Comparison of ENCODE assay signal across 1 cellular context in the genomic region with DNA sequence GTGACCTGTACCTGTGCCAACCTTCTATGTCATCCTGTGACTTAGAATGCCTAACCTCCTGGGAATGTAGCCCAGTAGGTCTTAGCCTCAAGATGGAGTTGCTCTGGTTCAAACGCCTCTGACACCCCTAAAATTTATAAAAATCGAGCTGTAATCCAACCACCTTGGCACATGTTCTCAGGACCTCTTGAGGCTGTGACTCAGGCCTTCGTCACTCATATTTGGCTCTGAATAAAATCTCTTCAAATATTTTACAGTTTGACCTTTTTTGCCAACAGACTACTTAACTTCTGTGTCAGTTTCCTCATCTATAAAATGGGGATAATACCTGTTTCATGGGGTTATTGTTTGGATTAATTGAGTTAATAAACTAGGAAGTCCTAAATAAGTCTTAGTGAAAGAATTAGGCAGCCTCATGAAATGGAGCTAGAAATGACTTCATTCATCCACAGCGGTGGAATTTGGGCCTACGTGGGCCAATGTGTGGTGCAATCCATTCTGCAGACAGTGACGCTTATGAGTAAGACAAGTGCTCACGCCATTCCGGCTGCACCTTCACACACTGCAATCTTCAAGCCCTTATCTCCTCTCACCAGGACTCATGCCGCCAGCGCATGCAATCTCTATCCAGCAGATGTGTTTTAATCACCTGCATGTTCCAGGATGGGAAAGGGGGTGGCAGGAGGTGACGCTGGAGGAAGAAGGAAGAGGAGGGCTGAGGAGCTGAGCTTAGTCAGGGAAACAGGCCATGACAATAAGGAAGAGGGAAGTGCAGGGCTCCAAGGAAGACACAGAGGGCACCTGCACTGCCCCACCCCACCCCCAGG.
TF ChIP-seq lines count a peak whose summit lies in the region.

No MANE protein-coding gene starts in this region.

TF ChIP-seq in K562, 482 proteins besides CTCF, POLR2A, EP300 and RAD21 (continued from another document and continues in another):
- peak; percentile 79 for TF ChIP-seq EP400 (IDR thresholded peaks at IDR 0.05)
- TF ChIP-seq, protein P1, sequence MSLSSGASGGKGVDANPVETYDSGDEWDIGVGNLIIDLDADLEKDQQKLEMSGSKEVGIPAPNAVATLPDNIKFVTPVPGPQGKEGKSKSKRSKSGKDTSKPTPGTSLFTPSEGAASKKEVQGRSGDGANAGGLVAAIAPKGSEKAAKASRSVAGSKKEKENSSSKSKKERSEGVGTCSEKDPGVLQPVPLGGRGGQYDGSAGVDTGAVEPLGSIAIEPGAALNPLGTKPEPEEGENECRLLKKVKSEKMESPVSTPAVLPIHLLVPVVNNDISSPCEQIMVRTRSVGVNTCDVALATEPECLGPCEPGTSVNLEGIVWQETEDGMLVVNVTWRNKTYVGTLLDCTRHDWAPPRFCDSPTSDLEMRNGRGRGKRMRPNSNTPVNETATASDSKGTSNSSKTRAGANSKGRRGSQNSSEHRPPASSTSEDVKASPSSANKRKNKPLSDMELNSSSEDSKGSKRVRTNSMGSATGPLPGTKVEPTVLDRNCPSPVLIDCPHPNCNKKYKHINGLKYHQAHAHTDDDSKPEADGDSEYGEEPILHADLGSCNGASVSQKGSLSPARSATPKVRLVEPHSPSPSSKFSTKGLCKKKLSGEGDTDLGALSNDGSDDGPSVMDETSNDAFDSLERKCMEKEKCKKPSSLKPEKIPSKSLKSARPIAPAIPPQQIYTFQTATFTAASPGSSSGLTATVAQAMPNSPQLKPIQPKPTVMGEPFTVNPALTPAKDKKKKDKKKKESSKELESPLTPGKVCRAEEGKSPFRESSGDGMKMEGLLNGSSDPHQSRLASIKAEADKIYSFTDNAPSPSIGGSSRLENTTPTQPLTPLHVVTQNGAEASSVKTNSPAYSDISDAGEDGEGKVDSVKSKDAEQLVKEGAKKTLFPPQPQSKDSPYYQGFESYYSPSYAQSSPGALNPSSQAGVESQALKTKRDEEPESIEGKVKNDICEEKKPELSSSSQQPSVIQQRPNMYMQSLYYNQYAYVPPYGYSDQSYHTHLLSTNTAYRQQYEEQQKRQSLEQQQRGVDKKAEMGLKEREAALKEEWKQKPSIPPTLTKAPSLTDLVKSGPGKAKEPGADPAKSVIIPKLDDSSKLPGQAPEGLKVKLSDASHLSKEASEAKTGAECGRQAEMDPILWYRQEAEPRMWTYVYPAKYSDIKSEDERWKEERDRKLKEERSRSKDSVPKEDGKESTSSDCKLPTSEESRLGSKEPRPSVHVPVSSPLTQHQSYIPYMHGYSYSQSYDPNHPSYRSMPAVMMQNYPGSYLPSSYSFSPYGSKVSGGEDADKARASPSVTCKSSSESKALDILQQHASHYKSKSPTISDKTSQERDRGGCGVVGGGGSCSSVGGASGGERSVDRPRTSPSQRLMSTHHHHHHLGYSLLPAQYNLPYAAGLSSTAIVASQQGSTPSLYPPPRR (CRISPR knock-in tag; IDR thresholded peaks at IDR 0.05; ENCODE audit: borderline replicate concordance) = peak; percentile 85; the same call in 1 of the 2 replicates
- TF ChIP-seq ZNF699 (CRISPR knock-in tag; IDR thresholded peaks at IDR 0.05; ENCODE audit: insufficient replicate concordance) = peak; percentile 48
- TF ChIP-seq DACH1 (IDR thresholded peaks at IDR 0.05; ENCODE audit: partially characterized antibody) = peak; percentile 64
- peak; percentile 90 for TF ChIP-seq ELF4 (CRISPR knock-in tag; IDR thresholded peaks at IDR 0.05)
- TF ChIP-seq U2AF2 (optimal IDR thresholded peaks at IDR 0.05; ENCODE audit: low read depth, low read length) = no peak
- TF ChIP-seq CBFB (CRISPR knock-in tag; IDR thresholded peaks at IDR 0.05) = no peak
- TF ChIP-seq ZNF143 (CRISPR knock-in tag; IDR thresholded peaks at IDR 0.05) = no peak
- TF ChIP-seq, protein P2, sequence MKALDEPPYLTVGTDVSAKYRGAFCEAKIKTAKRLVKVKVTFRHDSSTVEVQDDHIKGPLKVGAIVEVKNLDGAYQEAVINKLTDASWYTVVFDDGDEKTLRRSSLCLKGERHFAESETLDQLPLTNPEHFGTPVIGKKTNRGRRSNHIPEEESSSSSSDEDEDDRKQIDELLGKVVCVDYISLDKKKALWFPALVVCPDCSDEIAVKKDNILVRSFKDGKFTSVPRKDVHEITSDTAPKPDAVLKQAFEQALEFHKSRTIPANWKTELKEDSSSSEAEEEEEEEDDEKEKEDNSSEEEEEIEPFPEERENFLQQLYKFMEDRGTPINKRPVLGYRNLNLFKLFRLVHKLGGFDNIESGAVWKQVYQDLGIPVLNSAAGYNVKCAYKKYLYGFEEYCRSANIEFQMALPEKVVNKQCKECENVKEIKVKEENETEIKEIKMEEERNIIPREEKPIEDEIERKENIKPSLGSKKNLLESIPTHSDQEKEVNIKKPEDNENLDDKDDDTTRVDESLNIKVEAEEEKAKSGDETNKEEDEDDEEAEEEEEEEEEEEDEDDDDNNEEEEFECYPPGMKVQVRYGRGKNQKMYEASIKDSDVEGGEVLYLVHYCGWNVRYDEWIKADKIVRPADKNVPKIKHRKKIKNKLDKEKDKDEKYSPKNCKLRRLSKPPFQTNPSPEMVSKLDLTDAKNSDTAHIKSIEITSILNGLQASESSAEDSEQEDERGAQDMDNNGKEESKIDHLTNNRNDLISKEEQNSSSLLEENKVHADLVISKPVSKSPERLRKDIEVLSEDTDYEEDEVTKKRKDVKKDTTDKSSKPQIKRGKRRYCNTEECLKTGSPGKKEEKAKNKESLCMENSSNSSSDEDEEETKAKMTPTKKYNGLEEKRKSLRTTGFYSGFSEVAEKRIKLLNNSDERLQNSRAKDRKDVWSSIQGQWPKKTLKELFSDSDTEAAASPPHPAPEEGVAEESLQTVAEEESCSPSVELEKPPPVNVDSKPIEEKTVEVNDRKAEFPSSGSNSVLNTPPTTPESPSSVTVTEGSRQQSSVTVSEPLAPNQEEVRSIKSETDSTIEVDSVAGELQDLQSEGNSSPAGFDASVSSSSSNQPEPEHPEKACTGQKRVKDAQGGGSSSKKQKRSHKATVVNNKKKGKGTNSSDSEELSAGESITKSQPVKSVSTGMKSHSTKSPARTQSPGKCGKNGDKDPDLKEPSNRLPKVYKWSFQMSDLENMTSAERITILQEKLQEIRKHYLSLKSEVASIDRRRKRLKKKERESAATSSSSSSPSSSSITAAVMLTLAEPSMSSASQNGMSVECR (CRISPR knock-in tag; IDR thresholded peaks at IDR 0.05) = no peak
- no peak for TF ChIP-seq ZNF3 (CRISPR knock-in tag; IDR thresholded peaks at IDR 0.05)
- TF ChIP-seq ARNT (IDR thresholded peaks at IDR 0.05) = peak; percentile 93 to 97
- peak; percentile 95 for TF ChIP-seq FOSL1 (tag; conservative IDR thresholded peaks at IDR 0.05)
- TF ChIP-seq, protein P3, sequence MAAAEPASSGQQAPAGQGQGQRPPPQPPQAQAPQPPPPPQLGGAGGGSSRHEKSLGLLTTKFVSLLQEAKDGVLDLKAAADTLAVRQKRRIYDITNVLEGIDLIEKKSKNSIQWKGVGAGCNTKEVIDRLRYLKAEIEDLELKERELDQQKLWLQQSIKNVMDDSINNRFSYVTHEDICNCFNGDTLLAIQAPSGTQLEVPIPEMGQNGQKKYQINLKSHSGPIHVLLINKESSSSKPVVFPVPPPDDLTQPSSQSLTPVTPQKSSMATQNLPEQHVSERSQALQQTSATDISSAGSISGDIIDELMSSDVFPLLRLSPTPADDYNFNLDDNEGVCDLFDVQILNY (CRISPR knock-in tag; IDR thresholded peaks at IDR 0.05) = no peak
- TF ChIP-seq POLR2G (IDR thresholded peaks at IDR 0.05; ENCODE audit: low read depth, low read length) = no peak
- TF ChIP-seq ZNF165 (CRISPR knock-in tag; IDR thresholded peaks at IDR 0.05; ENCODE audit: borderline replicate concordance) = peak; percentile 91; the same call in 1 of the 2 replicates
- peak; percentile 94 to 95 for TF ChIP-seq TEAD1 (CRISPR knock-in tag; IDR thresholded peaks at IDR 0.05)
- peak; percentile 52; the same call in 1 of the 2 replicates for TF ChIP-seq NFE2 (IDR thresholded peaks at IDR 0.05; ENCODE audit: low read depth)
- TF ChIP-seq, protein P4, sequence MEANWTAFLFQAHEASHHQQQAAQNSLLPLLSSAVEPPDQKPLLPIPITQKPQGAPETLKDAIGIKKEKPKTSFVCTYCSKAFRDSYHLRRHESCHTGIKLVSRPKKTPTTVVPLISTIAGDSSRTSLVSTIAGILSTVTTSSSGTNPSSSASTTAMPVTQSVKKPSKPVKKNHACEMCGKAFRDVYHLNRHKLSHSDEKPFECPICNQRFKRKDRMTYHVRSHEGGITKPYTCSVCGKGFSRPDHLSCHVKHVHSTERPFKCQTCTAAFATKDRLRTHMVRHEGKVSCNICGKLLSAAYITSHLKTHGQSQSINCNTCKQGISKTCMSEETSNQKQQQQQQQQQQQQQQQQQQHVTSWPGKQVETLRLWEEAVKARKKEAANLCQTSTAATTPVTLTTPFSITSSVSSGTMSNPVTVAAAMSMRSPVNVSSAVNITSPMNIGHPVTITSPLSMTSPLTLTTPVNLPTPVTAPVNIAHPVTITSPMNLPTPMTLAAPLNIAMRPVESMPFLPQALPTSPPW (CRISPR knock-in tag; IDR thresholded peaks at IDR 0.05) = peak; percentile 88
- TF ChIP-seq, protein P5, sequence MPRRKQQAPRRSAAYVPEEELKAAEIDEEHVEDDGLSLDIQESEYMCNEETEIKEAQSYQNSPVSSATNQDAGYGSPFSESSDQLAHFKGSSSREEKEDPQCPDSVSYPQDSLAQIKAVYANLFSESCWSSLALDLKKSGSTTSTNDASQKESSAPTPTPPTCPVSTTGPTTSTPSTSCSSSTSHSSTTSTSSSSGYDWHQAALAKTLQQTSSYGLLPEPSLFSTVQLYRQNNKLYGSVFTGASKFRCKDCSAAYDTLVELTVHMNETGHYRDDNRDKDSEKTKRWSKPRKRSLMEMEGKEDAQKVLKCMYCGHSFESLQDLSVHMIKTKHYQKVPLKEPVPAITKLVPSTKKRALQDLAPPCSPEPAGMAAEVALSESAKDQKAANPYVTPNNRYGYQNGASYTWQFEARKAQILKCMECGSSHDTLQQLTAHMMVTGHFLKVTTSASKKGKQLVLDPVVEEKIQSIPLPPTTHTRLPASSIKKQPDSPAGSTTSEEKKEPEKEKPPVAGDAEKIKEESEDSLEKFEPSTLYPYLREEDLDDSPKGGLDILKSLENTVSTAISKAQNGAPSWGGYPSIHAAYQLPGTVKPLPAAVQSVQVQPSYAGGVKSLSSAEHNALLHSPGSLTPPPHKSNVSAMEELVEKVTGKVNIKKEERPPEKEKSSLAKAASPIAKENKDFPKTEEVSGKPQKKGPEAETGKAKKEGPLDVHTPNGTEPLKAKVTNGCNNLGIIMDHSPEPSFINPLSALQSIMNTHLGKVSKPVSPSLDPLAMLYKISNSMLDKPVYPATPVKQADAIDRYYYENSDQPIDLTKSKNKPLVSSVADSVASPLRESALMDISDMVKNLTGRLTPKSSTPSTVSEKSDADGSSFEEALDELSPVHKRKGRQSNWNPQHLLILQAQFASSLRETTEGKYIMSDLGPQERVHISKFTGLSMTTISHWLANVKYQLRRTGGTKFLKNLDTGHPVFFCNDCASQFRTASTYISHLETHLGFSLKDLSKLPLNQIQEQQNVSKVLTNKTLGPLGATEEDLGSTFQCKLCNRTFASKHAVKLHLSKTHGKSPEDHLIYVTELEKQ (CRISPR knock-in tag; IDR thresholded peaks at IDR 0.05) = peak; percentile 88
- TF ChIP-seq LCOR (CRISPR knock-in tag; IDR thresholded peaks at IDR 0.05) = peak; percentile 97; the same call in 1 of the 2 replicates
- TF ChIP-seq GATAD2B (IDR thresholded peaks at IDR 0.05; ENCODE audit: borderline replicate concordance) = peak; percentile 74; the same call in 1 of the 2 replicates
- TF ChIP-seq RBM17 (IDR thresholded peaks at IDR 0.05; ENCODE audit: borderline replicate concordance, low read depth, low read length) = no peak
